Comparison of ENCODE assay signal across 31 cellular contexts in genomic region chr19:15526408-15526807, GRCh38. TPM values are rescaled to one million over a fixed set of nuclear protein-coding genes. Genes with fewer than 3 reads are reported as not detected.
"Had no signal": no experiment of that assay in that cellular context is flagged by ENCODE, and none has a peak within 500 bp of the region (broad histone marks: within the 10 kb centered on the region; RNA-seq: fewer than 3 reads in every experiment).

No MANE protein-coding gene starts in this region.

- H3K27ac ChIP-seq: stomach, suprapubic skin, testis, thoracic aorta, thyroid gland, tibial artery, tibial nerve, transverse colon, upper lobe of left lung, upper lobe of right lung, uterus, vagina had no signal

- H3K4me1 Mint-ChIP-seq: stimulated activated memory B cell treated with anti-CD40 and anti-IgM and Interleukin-4, amounts not matched to agents 10 μg/mL and 1 μg/mL and 100 μg/mL, for 72 hours; stimulated activated naive B cell treated with anti-CD40 and anti-IgM and Interleukin-4, amounts not matched to agents 10 μg/mL and 1 μg/mL and 100 μg/mL, for 72 hours had no signal

- H3K9me3 ChIP-seq: suprapubic skin, testis, thoracic aorta, thyroid gland, tibial artery, transverse colon, upper lobe of left lung, upper lobe of right lung, uterus, vagina had no signal

- H3K27me3 Mint-ChIP-seq: stimulated activated naive CD8-positive, alpha-beta T cell treated with anti-CD3 and anti-CD28 coated beads, Interleukin-15, amount 100 ng/mL, for 72 hours; stimulated activated naive CD8-positive, alpha-beta T cell treated with anti-CD3 and anti-CD28 coated beads, Interleukin-15, Interleukin-2, amounts not matched to agents 100 ng/mL and 50 ng/mL, for 24 hours; type B pancreatic cell had no signal

- H3K27me3 ChIP-seq: suprapubic skin, testis, thyroid gland, tibial nerve, upper lobe of left lung, uterus, vagina had no signal

- H3K4me3 Mint-ChIP-seq: stimulated activated memory B cell treated with anti-CD40 and anti-IgM and Interleukin-4, amounts not matched to agents 10 μg/mL and 1 μg/mL and 100 μg/mL, for 72 hours; stimulated activated naive B cell treated with anti-CD40 and anti-IgM and Interleukin-4, amounts not matched to agents 10 μg/mL and 1 μg/mL and 100 μg/mL, for 72 hours; stimulated activated naive CD8-positive, alpha-beta T cell treated with anti-CD3 and anti-CD28 coated beads, Interleukin-15, amount 100 ng/mL, for 72 hours; stimulated activated naive CD8-positive, alpha-beta T cell treated with anti-CD3 and anti-CD28 coated beads, Interleukin-15, Interleukin-2, amounts not matched to agents 100 ng/mL and 50 ng/mL, for 24 hours; type B pancreatic cell had no signal

- H3K4me3 ChIP-seq: stomach, suprapubic skin, testis, thoracic aorta, thyroid gland, tibial artery, tibial nerve, transverse colon, upper lobe of left lung, upper lobe of right lung, uterus, vagina had no signal

- DNase-seq: stimulated activated CD4-positive, alpha-beta T cell treated with anti-CD3 and anti-CD28 coated beads, Interleukin-2, amount 100 ng/mL, for 48 hours; stimulated activated CD4-positive, alpha-beta T cell treated with anti-CD3 and anti-CD28 coated beads, Interleukin-4, amount 100 ng/mL, for 1 hour; stimulated activated CD4-positive, alpha-beta T cell treated with anti-CD3 and anti-CD28 coated beads, Interleukin-4, amount 100 ng/mL, for 24 hours; stimulated activated CD4-positive, alpha-beta T cell treated with anti-CD3 and anti-CD28 coated beads, Interleukin-4, amount 100 ng/mL, for 4 hours; stimulated activated CD8-positive, alpha-beta memory T cell treated with anti-CD3 and anti-CD28 coated beads, Interleukin-4, amount 100 ng/mL, for 48 hours; stimulated activated naive B cell treated with anti-CD40 and anti-IgM and Interleukin-4, amounts not matched to agents 10 μg/mL and 1 μg/mL and 100 μg/mL, for 72 hours; stimulated activated naive CD4-positive, alpha-beta T cell; stimulated activated naive CD4-positive, alpha-beta T cell treated with Interleukin-2 at 50 U/mL for 16 hours; stimulated activated naive CD8-positive, alpha-beta T cell treated with anti-CD3 and anti-CD28 coated beads, Interleukin-15, amount 100 ng/mL, for 72 hours; stimulated activated naive CD8-positive, alpha-beta T cell treated with anti-CD3 and anti-CD28 coated beads, Interleukin-15, Interleukin-2, amounts not matched to agents 100 U/mL and 50 U/mL, for 24 hours; stomach; substantia nigra; testis; thyroid gland; tibial artery; transverse colon; trophoblast cell; upper lobe of left lung; upper lobe of right lung; uterus had no signal

- FAIRE-seq: urothelium cell line had no signal

- H3K36me3 ChIP-seq: stomach, suprapubic skin, thoracic aorta, thyroid gland, tibial artery, tibial nerve, transverse colon, upper lobe of left lung, upper lobe of right lung, uterus, vagina had no signal

- H3K4me1 ChIP-seq: stomach, suprapubic skin, testis, thyroid gland, tibial artery, tibial nerve, transverse colon, upper lobe of left lung, upper lobe of right lung, uterus, vagina had no signal

- H3K36me3 Mint-ChIP-seq: stimulated activated memory B cell treated with anti-CD40 and anti-IgM and Interleukin-4, amounts not matched to agents 10 μg/mL and 1 μg/mL and 100 μg/mL, for 72 hours; type B pancreatic cell had no signal

- ATAC-seq: stimulated activated memory B cell treated with anti-CD40 and anti-IgM and Interleukin-4, amounts not matched to agents 10 μg/mL and 1 μg/mL and 100 μg/mL, for 72 hours; stimulated activated naive B cell treated with anti-CD40 and anti-IgM and Interleukin-4, amounts not matched to agents 10 μg/mL and 1 μg/mL and 100 μg/mL, for 72 hours; stimulated activated naive CD8-positive, alpha-beta T cell treated with anti-CD3 and anti-CD28 coated beads, Interleukin-15, amount 100 ng/mL, for 72 hours; stimulated activated naive CD8-positive, alpha-beta T cell treated with anti-CD3 and anti-CD28 coated beads, Interleukin-15, Interleukin-2, amounts not matched to agents 100 U/mL and 50 U/mL, for 24 hours; upper lobe of right lung had no signal

- H3K9me3 Mint-ChIP-seq: type B pancreatic cell had no signal

- H3K27ac Mint-ChIP-seq: stimulated activated memory B cell treated with anti-CD40 and anti-IgM and Interleukin-4, amounts not matched to agents 10 μg/mL and 1 μg/mL and 100 μg/mL, for 72 hours; stimulated activated naive B cell treated with anti-CD40 and anti-IgM and Interleukin-4, amounts not matched to agents 10 μg/mL and 1 μg/mL and 100 μg/mL, for 72 hours; stimulated activated naive CD8-positive, alpha-beta T cell treated with anti-CD3 and anti-CD28 coated beads, Interleukin-15, amount 100 ng/mL, for 72 hours; type B pancreatic cell had no signal

RNA-seq across cellular contexts. Expression of gene CYP4F22, which starts 18.1 kb away (rescaled TPM):
- total RNA-seq: thoracic aorta, transverse colon, upper lobe of right lung, uterus had no signal

RNA-seq across cellular contexts. Expression of gene PGLYRP2, which starts 47.1 kb away (rescaled TPM):
- total RNA-seq: stomach, subcutaneous adipose tissue, temporal lobe, thoracic aorta, thyroid gland, tibial nerve, transverse colon, upper lobe of left lung, upper lobe of right lung, urinary bladder, uterus, vagina had no signal
- polyA plus RNA-seq: stomach had no signal
